ENCODE assay signal across 8 cellular contexts in genomic region chr11:65428578-65429068, GRCh38. TPM values are rescaled to one million over a fixed set of nuclear protein-coding genes. Genes with fewer than 3 reads are reported as not detected.
DNase-seq lines count a peak whose midpoint lies in the region; ATAC-seq and TF ChIP-seq lines count a peak whose summit lies in the region.

No MANE protein-coding gene starts in this region.

- TF ChIP-seq CTCF in 22Rv1 (IDR thresholded peaks at IDR 0.05) (no peak), mammary epithelial cell (conservative IDR thresholded peaks at IDR 0.05 in 1 of 2, IDR thresholded peaks at IDR 0.05 in 1 of 2; ENCODE audit: extremely low read depth in 1 of 2, insufficient read depth in 1 of 2, low read depth in 1 of 2, low read length in 2 of 2) (no peak), mucosa of descending colon (IDR thresholded peaks at IDR 0.05) (no peak)

- peak; percentile 2 for ATAC-seq in mucosa of descending colon
- no peak for ATAC-seq in HG02678 (IDR thresholded peaks at IDR 0.05; ENCODE audit: unreplicated experiment)

- H3K4me3 ChIP-seq in mammary epithelial cell (replicated peaks in 1 of 3; ENCODE audit: insufficient read depth in 1 of 3, low read depth in 2 of 3, low read length in 3 of 3) (peak overlapping the region in 2 of 3 experiments; percentile 7 to 23), mucosa of descending colon (no peak overlapping the region)

- 3% methylated on average over 4 of the region's 5 CpGs for WGBS in mammary epithelial cell (ENCODE audit: low coverage, missing lambda C conversion rate)

- intact Hi-C loops in mammary epithelial cell (cut with micrococcal nuclease) (loop anchor here (1.0 kb wide), 1 partner anchor 12 kb away; no protein-coding TSS in a partner anchor), mucosa of descending colon (cut with DNase I, micrococcal nuclease) (loop anchor here in 1 of 2 donors (5.0 kb wide), 1 partner anchor 74 kb away; no protein-coding TSS in a partner anchor)

- H3K9me3 ChIP-seq in KOPT-K1 (ENCODE audit: insufficient read depth, low read length, poor library complexity, severe bottlenecking) (no peaks in the 10 kb centered on the region), mammary epithelial cell (replicated peaks; ENCODE audit: insufficient read depth, low read length) (no peaks in the 10 kb centered on the region), mucosa of descending colon (no peaks in the 10 kb centered on the region)

- H3K4me2 ChIP-seq in mammary epithelial cell (ENCODE audit: insufficient read depth, low read depth, low read length), result peak overlapping the region; percentile 75

- BruUV-seq in mammary epithelial cell (replicated peaks; lab: Mats Ljungman, UMichigan), result no TSS peak

- H4K20me1 ChIP-seq in mammary epithelial cell (ENCODE audit: insufficient read depth, low read length), result peaks cover 12% of the 10 kb centered on the region

- H3K36me3 ChIP-seq in KOPT-K1 (ENCODE audit: insufficient read depth, low read length) (peaks cover 29% of the 10 kb centered on the region), mammary epithelial cell (ENCODE audit: insufficient read depth, low read length) (peaks cover 4% of the 10 kb centered on the region), mucosa of descending colon (ENCODE audit: low read depth) (no peaks in the 10 kb centered on the region)

- peaks cover 92% of the 10 kb centered on the region for H3K79me2 ChIP-seq in mammary epithelial cell (ENCODE audit: insufficient read depth, low read length)

- dilution Hi-C loops in mammary epithelial cell (cut with HindIII; ENCODE audit: low sequenced_read_pairs), result no loop called here

- in situ Hi-C loops in mammary epithelial cell (cut with MboI; ENCODE audit: low sequenced_read_pairs in 2 of 2) (loop anchor here (5.0 kb wide), 1 partner anchor 74 kb away; no protein-coding TSS in a partner anchor), G401 (cut with HindIII; ENCODE audit: low sequenced_read_pairs) (no loop called here)

- DNase-seq in mammary epithelial cell (no peak), mucosa of descending colon (peak; percentile 49 to 62 (median 60)), NCI-H2196 treated with DMSO at 0.1 percent for 48 hours (lab: John Stamatoyannopoulos, UW; ENCODE audit: unreplicated experiment) (no peak), activated gamma-delta T cell (lab: John Stamatoyannopoulos, UW) (no peak), G401 (ENCODE audit: low spot score) (no peak)

- peak overlapping the region; percentile 99 for H3K9ac ChIP-seq in mammary epithelial cell (ENCODE audit: insufficient read depth, low read length)

- CTCF ChIA-PET in mammary epithelial cell (lab: Charles Lee; ENCODE audit: low non-redundant PET), result no interaction called here

- H3K4me1 ChIP-seq in mammary epithelial cell (ENCODE audit: insufficient read depth, low read length) (peaks cover 18% of the 10 kb centered on the region), mucosa of descending colon (ENCODE audit: low read depth) (peaks cover 33% of the 10 kb centered on the region)

- no peak overlapping the region for H2AFZ ChIP-seq in mammary epithelial cell (ENCODE audit: low read depth, low read length)

- peak overlapping the region; percentile 100 for H3K27ac ChIP-seq in 22Rv1
- H3K27ac ChIP-seq in KOPT-K1 (ENCODE audit: low read depth, low read length, poor library complexity, severe bottlenecking), result peak overlapping the region; percentile 99
- H3K27ac ChIP-seq in mammary epithelial cell (ENCODE audit: insufficient read depth, low read depth, low read length), result peak overlapping the region; percentile 100

- no peaks in the 10 kb centered on the region for H3K27me3 ChIP-seq in mammary epithelial cell (ENCODE audit: insufficient read depth, low read length)

RNA-seq across cellular contexts. Expression of gene NEAT1, which starts 6.0 kb away (rescaled TPM):
- total RNA-seq in mammary epithelial cell, result 100 to 1,000 TPM; 364 to 775 TPM
- polyA plus RNA-seq in mammary epithelial cell, result 20.1 TPM
- polyA minus RNA-seq in mammary epithelial cell, result 98.8 TPM
- 1,000 to 10,000 TPM; 1,133 to 1,409 (median 1,237) TPM for total RNA-seq in mucosa of descending colon
- total RNA-seq in G401 (2014; rRNA removed; shearing (Covaris generic)), result 4.4 and 12.4 TPM in 2 replicates

RNA-seq across cellular contexts. Expression of gene FRMD8, which starts 42.2 kb away (rescaled TPM):
- total RNA-seq in mammary epithelial cell (10 to 100 TPM; 43.4 to 74.8 TPM), mucosa of descending colon (10 to 100 TPM; 27.1 to 44.1 (median 42.3) TPM)
- 34.0 TPM for polyA plus RNA-seq in mammary epithelial cell
- 43.2 TPM for polyA minus RNA-seq in mammary epithelial cell
- 31.1 and 40.1 TPM in 2 replicates for total RNA-seq in G401 (2014; rRNA removed; shearing (Covaris generic))

RNA-seq across cellular contexts. Expression of gene SLC25A45, which starts 46.2 kb away (rescaled TPM):
- total RNA-seq in mammary epithelial cell, result 1 to 10 TPM in 1 of 2 donors, under 1 TPM in 1; 0.50 to 2.4 TPM
- polyA plus RNA-seq in mammary epithelial cell, result 0.28 TPM
- polyA minus RNA-seq in mammary epithelial cell, result 2.0 TPM
- total RNA-seq in mucosa of descending colon, result 10 to 100 TPM in 2 of 3 donors, 1 to 10 TPM in 1; 8.0 to 10.5 (median 10.1) TPM
- 1.1 TPM in 1 of 2 replicates, not detected in the other for total RNA-seq in G401 (2014; rRNA removed; shearing (Covaris generic))

Comparison
In these comparisons a context has a peak if more than half of its experiments do, and no peak if none do; other contexts are left out.
1. DNase-seq: peak in mucosa of descending colon (3 of 3); none in mammary epithelial cell (single experiment), NCI-H2196 treated with DMSO at 0.1 percent for 48 hours (single experiment), activated gamma-delta T cell (single experiment) and G401 (single experiment).
2. RNA of gene NEAT1, which starts 6.0 kb away (total RNA-seq): 1,133 to 1,409 TPM in mucosa of descending colon and 364 to 775 TPM in mammary epithelial cell; 4.4 to 12.4 TPM in G401; every median in the first group is over 10 times any median in the second.
3. Peak in every context shown above with its lines, with median percentiles within 50 percentile points of each other: H3K27ac ChIP-seq.